Comparison of ENCODE assay signal across 1 cellular context in genomic region chr2:201448067-201448466, GRCh38.
TF ChIP-seq lines count a peak whose summit lies in the region.

No MANE protein-coding gene starts in this region.

TF ChIP-seq in HepG2, 621 proteins besides CTCF, POLR2A, EP300 and RAD21:
- TF ChIP-seq ARID3A (IDR thresholded peaks at IDR 0.05; ENCODE audit: low read depth, low read length): peak; percentile 43; the same call in 1 of the 2 replicates
- TF ChIP-seq ZNF44 (CRISPR knock-in tag; IDR thresholded peaks at IDR 0.05): no peak
- TF ChIP-seq ZNF572 (CRISPR knock-in tag; IDR thresholded peaks at IDR 0.05): no peak
- no peak for TF ChIP-seq ZFP36L2 (CRISPR knock-in tag; IDR thresholded peaks at IDR 0.05)
- TF ChIP-seq ISL2 (CRISPR knock-in tag; IDR thresholded peaks at IDR 0.05): 0 out of 2 replicates have a peak, but pooled peaks have one; percentile 12
- 0 out of 2 replicates have a peak, but pooled peaks have one; percentile 22 for TF ChIP-seq ZKSCAN8 (CRISPR knock-in tag; IDR thresholded peaks at IDR 0.05; ENCODE audit: borderline replicate concordance)
- peak; percentile 31 for TF ChIP-seq HNF4A (CRISPR knock-in tag; IDR thresholded peaks at IDR 0.05)
- TF ChIP-seq KMT2A (CRISPR knock-in tag; IDR thresholded peaks at IDR 0.05): no peak
- no peak for TF ChIP-seq ZNF292 (CRISPR knock-in tag; IDR thresholded peaks at IDR 0.05; ENCODE audit: borderline replicate concordance, low read depth)
- no peak for TF ChIP-seq ZFP1 (CRISPR knock-in tag; IDR thresholded peaks at IDR 0.05)
- no peak for TF ChIP-seq PREB (CRISPR knock-in tag; IDR thresholded peaks at IDR 0.05)
- TF ChIP-seq ZNF282 (IDR thresholded peaks at IDR 0.05; ENCODE audit: partially characterized antibody): no peak
- TF ChIP-seq NR0B2 (CRISPR knock-in tag; IDR thresholded peaks at IDR 0.05): no peak
- 0 out of 2 replicates have a peak, but pooled peaks have one; percentile 22 for TF ChIP-seq PAXIP1 (CRISPR knock-in tag; conservative IDR thresholded peaks at IDR 0.05)
- no peak for TF ChIP-seq SOX6 (IDR thresholded peaks at IDR 0.05)
- peak; percentile 39; the same call in 1 of the 2 replicates for TF ChIP-seq SOX6 (CRISPR knock-in tag; IDR thresholded peaks at IDR 0.05)
- TF ChIP-seq PHF5A (CRISPR knock-in tag; IDR thresholded peaks at IDR 0.05; ENCODE audit: low read depth, unreplicated experiment): no peak
- TF ChIP-seq ZNF275 (CRISPR knock-in tag; IDR thresholded peaks at IDR 0.05; ENCODE audit: borderline replicate concordance): no peak
- no peak for TF ChIP-seq JUNB (CRISPR knock-in tag; IDR thresholded peaks at IDR 0.05; ENCODE audit: borderline replicate concordance)
- TF ChIP-seq ZNF501 (CRISPR knock-in tag; IDR thresholded peaks at IDR 0.05): no peak
- TF ChIP-seq CENPT (CRISPR knock-in tag; IDR thresholded peaks at IDR 0.05; ENCODE audit: low read depth): no peak
- TF ChIP-seq ATAD3A (CRISPR knock-in tag; IDR thresholded peaks at IDR 0.05): no peak
- TF ChIP-seq GFI1 (CRISPR knock-in tag; IDR thresholded peaks at IDR 0.05; ENCODE audit: borderline replicate concordance): no peak
- no peak for TF ChIP-seq ZFYVE20 (CRISPR knock-in tag; IDR thresholded peaks at IDR 0.05; ENCODE audit: borderline replicate concordance, low read depth)
- TF ChIP-seq SP140L (CRISPR knock-in tag; IDR thresholded peaks at IDR 0.05; ENCODE audit: borderline replicate concordance): no peak
- no peak for TF ChIP-seq ZNF317 (CRISPR knock-in tag; IDR thresholded peaks at IDR 0.05)
- no peak for TF ChIP-seq ZNF543 (CRISPR knock-in tag; IDR thresholded peaks at IDR 0.05)
- peak; percentile 12; the same call in 1 of the 2 replicates for TF ChIP-seq SOX5 (CRISPR knock-in tag; IDR thresholded peaks at IDR 0.05; ENCODE audit: borderline replicate concordance)
- no peak for TF ChIP-seq NKX3-1 (CRISPR knock-in tag; IDR thresholded peaks at IDR 0.05)
- TF ChIP-seq MAFK (conservative IDR thresholded peaks at IDR 0.05 in 1 of 2, IDR thresholded peaks at IDR 0.05 in 1 of 2; ENCODE audit: low read length in 2 of 2): no peak
- TF ChIP-seq SAFB2 (CRISPR knock-in tag; IDR thresholded peaks at IDR 0.05; ENCODE audit: borderline replicate concordance, low read depth): no peak
- TF ChIP-seq ZNF614 (CRISPR knock-in tag; IDR thresholded peaks at IDR 0.05; ENCODE audit: borderline replicate concordance): no peak
- TF ChIP-seq ZNF629 (CRISPR knock-in tag; conservative IDR thresholded peaks at IDR 0.05): no peak
- no peak for TF ChIP-seq SUZ12 (IDR thresholded peaks at IDR 0.05; ENCODE audit: low read depth, low read length)
- TF ChIP-seq ZNF788 (CRISPR knock-in tag; IDR thresholded peaks at IDR 0.05; ENCODE audit: borderline replicate concordance): no peak
- TF ChIP-seq GATAD2A (CRISPR knock-in tag; IDR thresholded peaks at IDR 0.05): 0 out of 2 replicates have a peak, but pooled peaks have one; percentile 9
- TF ChIP-seq RXRB (CRISPR knock-in tag; IDR thresholded peaks at IDR 0.05; ENCODE audit: borderline replicate concordance): peak; percentile 8; the same call in 1 of the 2 replicates
- TF ChIP-seq ZMAT3 (CRISPR knock-in tag; conservative IDR thresholded peaks at IDR 0.05): no peak
- no peak for TF ChIP-seq KLF6 (CRISPR knock-in tag; IDR thresholded peaks at IDR 0.05)
- no peak for TF ChIP-seq SRF (IDR thresholded peaks at IDR 0.05; ENCODE audit: low read depth, low read length)
- no peak for TF ChIP-seq PATZ1 (CRISPR knock-in tag; IDR thresholded peaks at IDR 0.05)
- no peak for TF ChIP-seq TFAP4 (IDR thresholded peaks at IDR 0.05; ENCODE audit: borderline replicate concordance, low read depth)
- TF ChIP-seq SOX13 (IDR thresholded peaks at IDR 0.05): no peak
- peak in 1 of 2 experiments; percentile 44; a peak in 1 of 4 replicates for TF ChIP-seq SOX13 (CRISPR knock-in tag; conservative IDR thresholded peaks at IDR 0.05 in 1 of 2, IDR thresholded peaks at IDR 0.05 in 1 of 2)
- no peak for TF ChIP-seq CC2D1A (CRISPR knock-in tag; IDR thresholded peaks at IDR 0.05)
- 0 out of 2 replicates have a peak, but pooled peaks have one; percentile 27 for TF ChIP-seq FOXJ3 (CRISPR knock-in tag; IDR thresholded peaks at IDR 0.05; ENCODE audit: borderline replicate concordance)
- peak; percentile 85 for TF ChIP-seq PPARG (CRISPR knock-in tag; conservative IDR thresholded peaks at IDR 0.05)
- TF ChIP-seq ZKSCAN1 (IDR thresholded peaks at IDR 0.05; ENCODE audit: low read length): peak; percentile 81
- no peak for TF ChIP-seq POLR2AphosphoS2 (IDR thresholded peaks at IDR 0.05; ENCODE audit: low read depth, low read length)
- TF ChIP-seq CEBPG (CRISPR knock-in tag; IDR thresholded peaks at IDR 0.05): no peak
- TF ChIP-seq ZNF792 (CRISPR knock-in tag; IDR thresholded peaks at IDR 0.05): peak; percentile 34; the same call in 1 of the 2 replicates
- no peak for TF ChIP-seq ZNF607 (CRISPR knock-in tag; IDR thresholded peaks at IDR 0.05; ENCODE audit: borderline replicate concordance)
- TF ChIP-seq SETDB1 (CRISPR knock-in tag; IDR thresholded peaks at IDR 0.05; ENCODE audit: borderline replicate concordance): no peak
